Comparison of ENCODE assay signal across 1 cellular context in the genomic region with DNA sequence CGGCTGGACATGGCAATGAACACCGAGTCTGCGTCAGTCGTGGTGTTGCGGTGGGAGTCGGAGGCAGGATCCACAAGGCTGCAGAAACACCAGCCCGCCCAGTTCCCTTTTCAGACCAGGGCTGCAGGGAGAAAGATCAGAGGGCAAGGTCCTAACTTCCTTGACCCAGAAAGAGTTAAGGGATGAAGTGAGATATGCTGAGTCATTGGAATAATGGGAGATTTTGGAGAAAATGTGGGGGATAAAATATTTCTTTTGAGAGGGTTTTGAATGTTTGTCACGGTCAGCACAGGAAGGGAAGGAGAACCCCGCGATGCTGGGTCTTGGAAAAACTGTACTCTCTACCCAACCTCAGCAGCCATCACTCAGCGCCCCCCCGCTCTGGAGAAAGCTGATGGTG.
TF ChIP-seq lines count a peak whose summit lies in the region.

No MANE protein-coding gene starts in this region.

TF ChIP-seq in GM23338, 12 proteins besides CTCF, POLR2A, EP300 and RAD21 (continued from another document):
- TF ChIP-seq CREB1 (CRISPR knock-in tag; IDR thresholded peaks at IDR 0.05; ENCODE audit: low read depth) = no peak
- TF ChIP-seq JUNB (IDR thresholded peaks at IDR 0.05; ENCODE audit: unreplicated experiment) = no peak
- TF ChIP-seq EZH2phosphoT487 (IDR thresholded peaks at IDR 0.05; ENCODE audit: unreplicated experiment) = no peak
- TF ChIP-seq ZNF331 (CRISPR knock-in tag; IDR thresholded peaks at IDR 0.05; ENCODE audit: low read depth) = no peak
- TF ChIP-seq ETS1 (IDR thresholded peaks at IDR 0.05) = no peak
- TF ChIP-seq POLR2AphosphoS5 (IDR thresholded peaks at IDR 0.05; ENCODE audit: low read depth) = no peak
- TF ChIP-seq, protein P1, sequence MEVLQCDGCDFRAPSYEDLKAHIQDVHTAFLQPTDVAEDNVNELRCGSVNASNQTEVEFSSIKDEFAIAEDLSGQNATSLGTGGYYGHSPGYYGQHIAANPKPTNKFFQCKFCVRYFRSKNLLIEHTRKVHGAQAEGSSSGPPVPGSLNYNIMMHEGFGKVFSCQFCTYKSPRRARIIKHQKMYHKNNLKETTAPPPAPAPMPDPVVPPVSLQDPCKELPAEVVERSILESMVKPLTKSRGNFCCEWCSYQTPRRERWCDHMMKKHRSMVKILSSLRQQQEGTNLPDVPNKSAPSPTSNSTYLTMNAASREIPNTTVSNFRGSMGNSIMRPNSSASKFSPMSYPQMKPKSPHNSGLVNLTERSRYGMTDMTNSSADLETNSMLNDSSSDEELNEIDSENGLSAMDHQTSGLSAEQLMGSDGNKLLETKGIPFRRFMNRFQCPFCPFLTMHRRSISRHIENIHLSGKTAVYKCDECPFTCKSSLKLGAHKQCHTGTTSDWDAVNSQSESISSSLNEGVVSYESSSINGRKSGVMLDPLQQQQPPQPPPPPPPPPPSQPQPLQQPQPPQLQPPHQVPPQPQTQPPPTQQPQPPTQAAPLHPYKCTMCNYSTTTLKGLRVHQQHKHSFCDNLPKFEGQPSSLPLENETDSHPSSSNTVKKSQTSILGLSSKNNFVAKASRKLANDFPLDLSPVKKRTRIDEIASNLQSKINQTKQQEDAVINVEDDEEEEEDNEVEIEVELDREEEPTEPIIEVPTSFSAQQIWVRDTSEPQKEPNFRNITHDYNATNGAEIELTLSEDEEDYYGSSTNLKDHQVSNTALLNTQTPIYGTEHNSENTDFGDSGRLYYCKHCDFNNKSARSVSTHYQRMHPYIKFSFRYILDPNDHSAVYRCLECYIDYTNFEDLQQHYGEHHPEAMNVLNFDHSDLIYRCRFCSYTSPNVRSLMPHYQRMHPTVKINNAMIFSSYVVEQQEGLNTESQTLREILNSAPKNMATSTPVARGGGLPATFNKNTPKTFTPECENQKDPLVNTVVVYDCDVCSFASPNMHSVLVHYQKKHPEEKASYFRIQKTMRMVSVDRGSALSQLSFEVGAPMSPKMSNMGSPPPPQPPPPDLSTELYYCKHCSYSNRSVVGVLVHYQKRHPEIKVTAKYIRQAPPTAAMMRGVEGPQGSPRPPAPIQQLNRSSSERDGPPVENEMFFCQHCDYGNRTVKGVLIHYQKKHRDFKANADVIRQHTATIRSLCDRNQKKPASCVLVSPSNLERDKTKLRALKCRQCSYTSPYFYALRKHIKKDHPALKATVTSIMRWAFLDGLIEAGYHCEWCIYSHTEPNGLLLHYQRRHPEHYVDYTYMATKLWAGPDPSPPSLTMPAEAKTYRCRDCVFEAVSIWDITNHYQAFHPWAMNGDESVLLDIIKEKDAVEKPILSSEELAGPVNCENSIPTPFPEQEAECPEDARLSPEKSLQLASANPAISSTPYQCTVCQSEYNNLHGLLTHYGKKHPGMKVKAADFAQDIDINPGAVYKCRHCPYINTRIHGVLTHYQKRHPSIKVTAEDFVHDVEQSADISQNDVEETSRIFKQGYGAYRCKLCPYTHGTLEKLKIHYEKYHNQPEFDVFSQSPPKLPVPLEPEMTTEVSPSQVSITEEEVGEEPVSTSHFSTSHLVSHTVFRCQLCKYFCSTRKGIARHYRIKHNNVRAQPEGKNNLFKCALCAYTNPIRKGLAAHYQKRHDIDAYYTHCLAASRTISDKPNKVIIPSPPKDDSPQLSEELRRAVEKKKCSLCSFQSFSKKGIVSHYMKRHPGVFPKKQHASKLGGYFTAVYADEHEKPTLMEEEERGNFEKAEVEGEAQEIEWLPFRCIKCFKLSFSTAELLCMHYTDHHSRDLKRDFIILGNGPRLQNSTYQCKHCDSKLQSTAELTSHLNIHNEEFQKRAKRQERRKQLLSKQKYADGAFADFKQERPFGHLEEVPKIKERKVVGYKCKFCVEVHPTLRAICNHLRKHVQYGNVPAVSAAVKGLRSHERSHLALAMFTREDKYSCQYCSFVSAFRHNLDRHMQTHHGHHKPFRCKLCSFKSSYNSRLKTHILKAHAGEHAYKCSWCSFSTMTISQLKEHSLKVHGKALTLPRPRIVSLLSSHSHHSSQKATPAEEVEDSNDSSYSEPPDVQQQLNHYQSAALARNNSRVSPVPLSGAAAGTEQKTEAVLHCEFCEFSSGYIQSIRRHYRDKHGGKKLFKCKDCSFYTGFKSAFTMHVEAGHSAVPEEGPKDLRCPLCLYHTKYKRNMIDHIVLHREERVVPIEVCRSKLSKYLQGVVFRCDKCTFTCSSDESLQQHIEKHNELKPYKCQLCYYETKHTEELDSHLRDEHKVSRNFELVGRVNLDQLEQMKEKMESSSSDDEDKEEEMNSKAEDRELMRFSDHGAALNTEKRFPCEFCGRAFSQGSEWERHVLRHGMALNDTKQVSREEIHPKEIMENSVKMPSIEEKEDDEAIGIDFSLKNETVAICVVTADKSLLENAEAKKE (CRISPR knock-in tag; IDR thresholded peaks at IDR 0.05) = no peak
